ENCODE assay signal across 12 cellular contexts in the genomic region with DNA sequence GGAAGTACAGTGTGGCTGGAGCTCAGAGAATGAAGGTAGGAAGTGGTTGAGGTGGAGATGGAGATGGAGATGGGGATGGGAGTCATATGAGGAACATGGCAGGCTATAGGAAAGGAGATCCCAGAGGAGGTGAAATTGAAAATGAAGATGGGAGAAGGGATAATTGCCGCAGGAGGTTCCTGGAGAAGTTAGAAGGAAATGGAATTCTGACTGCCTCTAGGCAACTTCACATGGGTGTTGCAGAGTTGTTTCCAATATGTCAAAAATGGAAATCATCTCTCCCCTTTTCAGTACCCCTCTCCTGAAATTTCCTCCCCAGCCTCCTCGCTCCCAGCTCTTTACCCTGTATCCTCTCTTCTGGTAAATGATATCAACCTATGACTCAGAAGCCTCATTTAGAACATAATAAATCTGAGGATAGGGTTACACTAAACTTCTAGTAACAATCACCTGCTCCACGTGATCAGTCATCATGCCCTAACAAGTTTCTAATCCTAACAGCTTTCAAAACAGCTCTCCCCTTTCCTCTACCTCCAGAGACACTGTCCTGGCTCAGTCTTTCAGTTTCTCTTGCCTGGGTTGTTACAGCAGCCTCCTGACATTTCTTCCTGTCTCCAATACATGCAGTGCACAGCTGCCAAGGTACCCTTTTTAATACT.
A peak's percentile ranks its signal among the peaks of the same experiment; 100 is the strongest.
DNase-seq lines count a peak whose midpoint lies in the region; ATAC-seq and TF ChIP-seq lines count a peak whose summit lies in the region.
"Had no signal": no experiment of that assay in that cellular context is flagged by ENCODE, and none has a peak within 500 bp of the region (broad histone marks: within the 10 kb centered on the region; RNA-seq: fewer than 3 reads in every experiment).

No MANE protein-coding gene starts in this region.

- no peaks in the 10 kb centered on the region for H3K9me3 Mint-ChIP-seq in glutamatergic neuron (ENCODE audit: unreplicated experiment)

- H2AFZ ChIP-seq in GM23248 = no peak overlapping the region

- H3K9me3 ChIP-seq in GM23248 (ENCODE audit: low read depth) = no peaks in the 10 kb centered on the region
- H3K9me3 ChIP-seq: esophagus squamous epithelium had no signal

- in situ Hi-C loops in GM23248 (cut with MboI) = no loop called here
- in situ Hi-C loops in astrocyte of the spinal cord (cut with HindIII; ENCODE audit: low sequenced_read_pairs) = no loop called here

- H3F3A ChIP-seq in GM23248 (ENCODE audit: insufficient read depth) = no peaks in the 10 kb centered on the region

- peak; percentile 24 for DNase-seq in GM23248
- peak; percentile 51 for DNase-seq in NCI-H2107 (lab: John Stamatoyannopoulos, UW)
- peak; percentile 30 for DNase-seq in astrocyte of the spinal cord (ENCODE audit: low read depth, low spot score)
- DNase-seq in glutamatergic neuron = no peak
- no peak for DNase-seq in activated CD8-positive, alpha-beta memory T cell treated with anti-CD3 and anti-CD28 coated beads, Interleukin-2, amount 50 U/mL, for 4 hours
- no peak for DNase-seq in SKM-1 (lab: John Stamatoyannopoulos, UW; ENCODE audit: unreplicated experiment)
- DNase-seq: activated CD4-positive, alpha-beta T cell treated with anti-CD3 and anti-CD28 coated beads for 1 hour; CD4-positive, alpha-beta memory T cell; esophagus squamous epithelium; retina had no signal

- no peak for ATAC-seq in GM21447 (IDR thresholded peaks at IDR 0.05; ENCODE audit: unreplicated experiment)

- H3K27me3 Mint-ChIP-seq in glutamatergic neuron (ENCODE audit: unreplicated experiment) = no peaks in the 10 kb centered on the region

- no peaks in the 10 kb centered on the region for H3K9me2 ChIP-seq in GM23248 (ENCODE audit: insufficient read depth)

- no peaks in the 10 kb centered on the region for H3K27me3 ChIP-seq in GM23248 (replicated peaks; ENCODE audit: insufficient read depth)
- H3K27me3 ChIP-seq in rectal smooth muscle tissue (ENCODE audit: control insufficient read depth, insufficient read depth, low read length) = no peaks in the 10 kb centered on the region
- H3K27me3 ChIP-seq: esophagus squamous epithelium had no signal

- H3K36me3 ChIP-seq in GM23248 (ENCODE audit: low read depth) = no peaks in the 10 kb centered on the region
- no peaks in the 10 kb centered on the region for H3K36me3 ChIP-seq in rectal smooth muscle tissue (ENCODE audit: control insufficient read depth, insufficient read depth, low read length)
- H3K36me3 ChIP-seq: esophagus squamous epithelium had no signal

- no peak for TF ChIP-seq CTCF in astrocyte of the spinal cord (IDR thresholded peaks at IDR 0.05; ENCODE audit: low read depth, low read length)
- no peak for TF ChIP-seq CTCF in glutamatergic neuron (IDR thresholded peaks at IDR 0.05; ENCODE audit: partially characterized antibody, unreplicated experiment)

- no peaks in the 10 kb centered on the region for H3K36me3 Mint-ChIP-seq in glutamatergic neuron (ENCODE audit: unreplicated experiment)
- H3K36me3 Mint-ChIP-seq: CD4-positive, alpha-beta memory T cell had no signal

- no peak overlapping the region for H3K4me3 ChIP-seq in GM23248
- H3K4me3 ChIP-seq in astrocyte of the spinal cord (ENCODE audit: low read depth, low read length) = no peak overlapping the region
- H3K4me3 ChIP-seq in rectal smooth muscle tissue (ENCODE audit: low read length) = no peak overlapping the region
- H3K4me3 ChIP-seq: esophagus squamous epithelium had no signal

- WGBS in GM23248 (ENCODE audit: low coverage in 1 of 2, low lambda C conversion rate in 2 of 2, missing lambda C conversion rate in 2 of 2), 2 experiments = 72 to 78% methylated on average over 3 of the region's 3 CpGs

- H3K4me1 ChIP-seq in GM23248 (ENCODE audit: insufficient read depth) (peaks cover 19% of the 10 kb centered on the region), rectal smooth muscle tissue (ENCODE audit: control insufficient read depth, insufficient read depth, low read length) (peaks cover 5% of the 10 kb centered on the region)

- no peak overlapping the region for H3K4me2 ChIP-seq in GM23248 (ENCODE audit: unreplicated experiment)

- H4K20me1 ChIP-seq in GM23248 (ENCODE audit: insufficient read depth) = no peaks in the 10 kb centered on the region

- H3K27ac ChIP-seq in GM23248 = no peak overlapping the region
- H3K27ac ChIP-seq in rectal smooth muscle tissue (ENCODE audit: low read depth, low read length) = peak overlapping the region; percentile 70
- H3K27ac ChIP-seq: esophagus squamous epithelium had no signal

- no peaks in the 10 kb centered on the region for H3K79me2 ChIP-seq in GM23248 (ENCODE audit: insufficient read depth)

- H3K4me1 Mint-ChIP-seq in glutamatergic neuron (ENCODE audit: low read depth, unreplicated experiment) = no peaks in the 10 kb centered on the region
- H3K4me1 Mint-ChIP-seq: CD4-positive, alpha-beta memory T cell had no signal

- no peak overlapping the region for H3K27ac Mint-ChIP-seq in glutamatergic neuron (ENCODE audit: unreplicated experiment)
- H3K27ac Mint-ChIP-seq: CD4-positive, alpha-beta memory T cell had no signal

- no peak overlapping the region for H3K9ac ChIP-seq in GM23248
- H3K9ac ChIP-seq in rectal smooth muscle tissue (ENCODE audit: low read length) = no peak overlapping the region

- no peak overlapping the region for H3K4me3 Mint-ChIP-seq in glutamatergic neuron (ENCODE audit: unreplicated experiment)
- H3K4me3 Mint-ChIP-seq: CD4-positive, alpha-beta memory T cell had no signal

Comparison
In these comparisons a context has a peak if more than half of its experiments do, and no peak if none do; other contexts are left out.
1. DNase-seq: peak in GM23248 (single experiment), NCI-H2107 (single experiment) and astrocyte of the spinal cord (single experiment); none in glutamatergic neuron (single experiment), activated CD8-positive, alpha-beta memory T cell treated with anti-CD3 and anti-CD28 coated beads, Interleukin-2, amount 50 U/mL, for 4 hours (single experiment) and SKM-1 (single experiment).